Comparison of ENCODE assay signal across 1 cellular context in the genomic region with DNA sequence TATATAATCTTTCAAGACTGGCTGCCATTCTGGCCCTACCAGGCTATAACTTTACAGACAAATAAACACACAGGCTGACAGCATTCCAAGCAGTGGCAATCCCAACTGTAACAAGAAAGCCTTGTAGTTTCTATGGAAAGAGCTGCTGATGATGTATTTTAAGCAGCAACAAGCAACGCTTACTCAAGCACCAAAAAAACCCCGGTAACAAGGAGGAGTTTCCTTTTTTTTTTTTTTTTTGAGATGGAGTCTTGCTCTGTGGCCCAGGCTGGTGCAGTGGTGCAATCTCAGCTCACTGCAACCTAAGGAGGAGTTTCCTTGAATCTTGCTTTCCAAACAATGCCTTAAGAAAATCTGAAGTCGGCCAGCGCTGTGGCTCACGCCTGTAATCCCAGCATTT.
TF ChIP-seq lines count a peak whose summit lies in the region.

No MANE protein-coding gene starts in this region.

TF ChIP-seq in IMR-90, 13 proteins besides CTCF, POLR2A, EP300 and RAD21:
- TF ChIP-seq RFX5 (IDR thresholded peaks at IDR 0.05; ENCODE audit: low read depth, low read length) (no peak), CEBPB (IDR thresholded peaks at IDR 0.05; ENCODE audit: low read depth, low read length) (peak; percentile 76)
